Comparison of ENCODE assay signal across 18 cellular contexts in genomic region chr10:33179056-33179455, GRCh38.
DNase-seq lines count a peak whose midpoint lies in the region; ATAC-seq and TF ChIP-seq lines count a peak whose summit lies in the region.
"Had no signal": no experiment of that assay in that cellular context is flagged by ENCODE, and none has a peak within 500 bp of the region (broad histone marks: within the 10 kb centered on the region; RNA-seq: fewer than 3 reads in every experiment).

No MANE protein-coding gene starts in this region.

- peak; percentile 14 for DNase-seq in COLO668 (lab: John Stamatoyannopoulos, UW; ENCODE audit: unreplicated experiment)
- peak; percentile 24 for DNase-seq in DMS79 treated with DMSO at 0.1 percent for 48 hours (lab: John Stamatoyannopoulos, UW)
- DNase-seq in RPMI7951 (ENCODE audit: low read depth), result peak; percentile 45
- no peak for DNase-seq in nephron progenitor cell
- DNase-seq: activated CD4-positive, CD25-positive, alpha-beta regulatory T cell treated with anti-CD3 and anti-CD28 coated beads, Interleukin-2, amount 50 U/mL, for 72 hours; activated CD8-positive, alpha-beta memory T cell treated with anti-CD3 and anti-CD28 coated beads, Interleukin-2, amount 10 ng/mL, durations not matched to agents 7 days and 5 days; activated effector memory CD4-positive, alpha-beta T cell treated with Interleukin-2 at 50 U/mL for 16 hours; amniotic stem cell; COR-L47; foreskin melanocyte; KBM-7; NCI-H1048; ovary; stimulated activated CD4-positive, alpha-beta T cell treated with anti-CD3 and anti-CD28 coated beads, Interleukin-4, amount 100 ng/mL, for 24 hours; T-helper 9 cell had no signal

- H3K36me3 Mint-ChIP-seq in nephron progenitor cell (ENCODE audit: low read depth), result peaks cover 63% of the 10 kb centered on the region
- H3K36me3 Mint-ChIP-seq: activated CD8-positive, alpha-beta memory T cell treated with anti-CD3 and anti-CD28 coated beads, Interleukin-2, amount 10 ng/mL, durations not matched to agents 7 days and 5 days had no signal

- peak overlapping the region; percentile 97 for H3K27ac Mint-ChIP-seq in nephron progenitor cell
- H3K27ac Mint-ChIP-seq: activated CD8-positive, alpha-beta memory T cell treated with anti-CD3 and anti-CD28 coated beads, Interleukin-2, amount 10 ng/mL, durations not matched to agents 7 days and 5 days had no signal

- no peak overlapping the region for H3K4me3 Mint-ChIP-seq in nephron progenitor cell
- H3K4me3 Mint-ChIP-seq: activated CD8-positive, alpha-beta memory T cell treated with anti-CD3 and anti-CD28 coated beads, Interleukin-2, amount 10 ng/mL, durations not matched to agents 7 days and 5 days had no signal

- H3K9me3 Mint-ChIP-seq in nephron progenitor cell, result no peaks in the 10 kb centered on the region

- H3K4me1 Mint-ChIP-seq in nephron progenitor cell, result peaks cover 42% of the 10 kb centered on the region
- H3K4me1 Mint-ChIP-seq: activated CD8-positive, alpha-beta memory T cell treated with anti-CD3 and anti-CD28 coated beads, Interleukin-2, amount 10 ng/mL, durations not matched to agents 7 days and 5 days had no signal

- TF ChIP-seq CTCF in nephron progenitor cell (IDR thresholded peaks at IDR 0.05), result no peak

- ATAC-seq in GM18907 (IDR thresholded peaks at IDR 0.05; ENCODE audit: unreplicated experiment) (no peak), GM19467 (IDR thresholded peaks at IDR 0.05; ENCODE audit: unreplicated experiment) (no peak), GM21360 (IDR thresholded peaks at IDR 0.05; ENCODE audit: unreplicated experiment) (no peak)
- ATAC-seq: activated CD8-positive, alpha-beta memory T cell treated with anti-CD3 and anti-CD28 coated beads, Interleukin-2, amount 10 ng/mL, durations not matched to agents 7 days and 5 days had no signal

- no peaks in the 10 kb centered on the region for H3K27me3 Mint-ChIP-seq in nephron progenitor cell (ENCODE audit: low read depth, poor library complexity)
